ENCODE assay signal across 22 cellular contexts in genomic region chr12:41459815-41460214, GRCh38.
"Had no signal": no experiment of that assay in that cellular context is flagged by ENCODE, and none has a peak within 500 bp of the region (broad histone marks: within the 10 kb centered on the region; RNA-seq: fewer than 3 reads in every experiment).

No MANE protein-coding gene starts in this region.

- H3K27ac ChIP-seq: KMS-11, PC-9, Peyer's patch, SJCRH30 had no signal

- H3K9ac ChIP-seq: KMS-11 had no signal

- H3K36me3 ChIP-seq: Peyer's patch, SJCRH30 had no signal

- ATAC-seq: HepG2, K562, Right ventricle myocardium inferior had no signal

- H3K9me3 ChIP-seq: Peyer's patch, SJCRH30 had no signal

- DNase-seq: IMR-90, Kasumi-1, MM.1S, NCI-H1048, NCI-H1436 treated with DMSO at 0.1 percent for 48 hours, NCI-H187, NCI-H2029, NCI-H2081 treated with DMSO at 0.1 percent for 48 hours, NCI-H2171, NCI-H226, NCI-H510A, NCI-H524 treated with DMSO at 0.1 percent for 48 hours, NCI-H69, NCI-H774, PC-9, Peyer's patch, SHP77 treated with DMSO at 0.1 percent for 48 hours, SJCRH30 had no signal

- H3K4me3 ChIP-seq: K562, PC-9, Peyer's patch, SJCRH30 had no signal

- H3K4me1 ChIP-seq: Peyer's patch, SJCRH30 had no signal

- H3K4me2 ChIP-seq: KMS-11, PC-9 had no signal

- H3K27me3 ChIP-seq: Peyer's patch had no signal

- H2AFZ ChIP-seq: PC-9 had no signal
